9 cellular contexts compared by ENCODE assay signal in the genomic region with DNA sequence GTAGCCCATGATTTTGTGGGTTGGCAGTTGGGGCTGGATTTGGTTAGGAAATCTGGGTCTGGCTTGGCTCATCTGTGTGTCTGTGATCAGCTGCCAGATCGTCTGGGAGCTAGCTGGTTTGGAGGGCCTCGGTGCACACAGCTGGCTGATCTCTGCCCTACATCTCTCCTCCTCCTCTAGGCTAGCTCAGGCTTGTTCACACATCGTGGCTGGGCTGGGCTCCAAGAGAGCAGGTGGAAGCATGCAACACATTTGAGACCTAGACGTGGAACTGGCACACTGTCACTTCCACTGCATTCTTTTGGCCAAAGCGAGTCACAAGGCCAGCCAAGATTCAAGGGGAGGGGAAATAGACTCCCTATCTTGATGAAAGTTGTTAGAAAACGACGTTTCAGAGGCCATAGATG. TPM values are rescaled to one million over a fixed set of nuclear protein-coding genes. Genes with fewer than 3 reads are reported as not detected.
DNase-seq lines count a peak whose midpoint lies in the region; ATAC-seq and TF ChIP-seq lines count a peak whose summit lies in the region.
"Had no signal": no experiment of that assay in that cellular context is flagged by ENCODE, and none has a peak within 500 bp of the region (broad histone marks: within the 10 kb centered on the region; RNA-seq: fewer than 3 reads in every experiment).

No MANE protein-coding gene starts in this region.

- BruUV-seq in OCI-LY7 (replicated peaks; lab: Mats Ljungman, UMichigan) = no TSS peak

- H3K36me3 Mint-ChIP-seq in natural killer cell = peaks cover 6% of the 10 kb centered on the region

- H3K4me2 ChIP-seq in fibroblast of lung (ENCODE audit: extremely low read depth, insufficient read depth, low read length) = no peak overlapping the region
- H3K4me2 ChIP-seq in OCI-LY7 (ENCODE audit: low read length) = no peak overlapping the region
- no peak overlapping the region for H3K4me2 ChIP-seq in Karpas-422 (ENCODE audit: low read depth, low read length, poor library complexity, severe bottlenecking)

- H3K79me2 ChIP-seq in fibroblast of lung (ENCODE audit: control insufficient read depth, insufficient read depth, low read length) (no peaks in the 10 kb centered on the region), OCI-LY7 (ENCODE audit: insufficient read depth, low read depth, low read length) (no peaks in the 10 kb centered on the region), Karpas-422 (ENCODE audit: low read length) (peaks cover 22% of the 10 kb centered on the region)

- intact Hi-C loops in OCI-LY7 (cut with micrococcal nuclease; ENCODE audit: unreplicated experiment) = no loop called here
- intact Hi-C loops in natural killer cell (cut with micrococcal nuclease) = no loop called here

- ATAC-seq in GM18498 (IDR thresholded peaks at IDR 0.05; ENCODE audit: unreplicated experiment) (peak; percentile 59), HG02588 (IDR thresholded peaks at IDR 0.05; ENCODE audit: unreplicated experiment) (no peak), natural killer cell (no peak)

- H3K27me3 ChIP-seq in fibroblast of lung (ENCODE audit: control insufficient read depth, insufficient read depth, low read length) = no peaks in the 10 kb centered on the region
- H3K27me3 ChIP-seq in Karpas-422 (ENCODE audit: low read length) = no peaks in the 10 kb centered on the region

- H4K20me1 ChIP-seq in fibroblast of lung (ENCODE audit: control insufficient read depth, extremely low read depth, insufficient read depth, low read length) (peaks cover 2% of the 10 kb centered on the region), OCI-LY7 (ENCODE audit: insufficient read depth, low read length) (0 out of 2 replicates have a peak, but pooled peaks cover 3% of the 10 kb centered on the region), Karpas-422 (ENCODE audit: insufficient read depth, low read depth, low read length) (no peaks in the 10 kb centered on the region)

- H2AFZ ChIP-seq in fibroblast of lung (ENCODE audit: low read length) (no peak overlapping the region), OCI-LY7 (ENCODE audit: low read length) (no peak overlapping the region), Karpas-422 (ENCODE audit: low read length) (no peak overlapping the region)

- H3K27me3 Mint-ChIP-seq in natural killer cell (ENCODE audit: low read depth in 2 of 2) = no peaks in the 10 kb centered on the region

- H3K9me3 ChIP-seq in fibroblast of lung (ENCODE audit: control insufficient read depth, insufficient read depth, low read depth, low read length) (no peaks in the 10 kb centered on the region), OCI-LY7 (ENCODE audit: low read length) (no peaks in the 10 kb centered on the region), Karpas-422 (ENCODE audit: low read length) (no peaks in the 10 kb centered on the region)

- DNase-seq in NCI-H774 (lab: John Stamatoyannopoulos, UW) = peak; percentile 69
- DNase-seq in fibroblast of lung (ENCODE audit: low read depth in 2 of 2) = peak; percentile 94 to 96
- peak; percentile 61 for DNase-seq in pons (ENCODE audit: low spot score)
- no peak for DNase-seq in OCI-LY7 (ENCODE audit: low spot score)
- no peak for DNase-seq in natural killer cell
- no peak for DNase-seq in Karpas-422

- H3K9ac ChIP-seq in fibroblast of lung (ENCODE audit: insufficient read depth, low read length) (no peak overlapping the region), Karpas-422 (ENCODE audit: low read length) (no peak overlapping the region)

- no peak overlapping the region for H3K27ac ChIP-seq in fibroblast of lung (ENCODE audit: insufficient read depth, low read length)
- H3K27ac ChIP-seq in OCI-LY7 (ENCODE audit: low read depth, low read length, poor library complexity, severe bottlenecking) = no peak overlapping the region
- no peak overlapping the region for H3K27ac ChIP-seq in Karpas-422 (ENCODE audit: low read length)
- H3K27ac ChIP-seq: HL-60 had no signal

- TF ChIP-seq CTCF in fibroblast of lung (conservative IDR thresholded peaks at IDR 0.05 in 1 of 2, IDR thresholded peaks at IDR 0.05 in 1 of 2; ENCODE audit: low read depth in 1 of 2, low read length in 2 of 2) (no peak), OCI-LY7 (conservative IDR thresholded peaks at IDR 0.05; ENCODE audit: low read length) (no peak), natural killer cell (IDR thresholded peaks at IDR 0.05) (no peak)

- H3K9me3 Mint-ChIP-seq in natural killer cell = no peaks in the 10 kb centered on the region

- H3K4me3 Mint-ChIP-seq in natural killer cell = no peak overlapping the region

- H3K4me1 Mint-ChIP-seq in natural killer cell = peaks cover 0 to 6% of the 10 kb centered on the region in 2 donors

- POLR2A ChIA-PET in OCI-LY7 (lab: Charles Lee) = interaction anchor here (2.6 kb wide), 1 partner anchor 15 kb away, joined by 10 read pairs; a partner anchor contains a TSS

- H3K4me1 ChIP-seq in fibroblast of lung (ENCODE audit: control insufficient read depth, extremely low read depth, insufficient read depth, low read length) (peaks cover 7% of the 10 kb centered on the region), OCI-LY7 (ENCODE audit: insufficient read depth, low read length, poor library complexity, severe bottlenecking) (no peaks in the 10 kb centered on the region), Karpas-422 (ENCODE audit: low read length) (no peaks in the 10 kb centered on the region)

- H3K27ac Mint-ChIP-seq in natural killer cell = no peak overlapping the region

- no peaks in the 10 kb centered on the region for H3K9me2 ChIP-seq in OCI-LY7 (ENCODE audit: insufficient read depth, low read length)
- no peaks in the 10 kb centered on the region for H3K9me2 ChIP-seq in Karpas-422 (replicated peaks; ENCODE audit: insufficient read depth, low read length)

- H3K36me3 ChIP-seq in fibroblast of lung (ENCODE audit: control insufficient read depth, insufficient read depth, low read length) = peaks cover 2% of the 10 kb centered on the region
- peaks cover 92% of the 10 kb centered on the region for H3K36me3 ChIP-seq in OCI-LY7 (ENCODE audit: insufficient read depth, low read length)
- peaks cover 61% of the 10 kb centered on the region for H3K36me3 ChIP-seq in Karpas-422 (ENCODE audit: insufficient read depth, low read length)

- CTCF ChIA-PET in OCI-LY7 (lab: Charles Lee; ENCODE audit: unreplicated experiment) = no interaction called here

- H3K4me3 ChIP-seq in fibroblast of lung (replicated peaks in 1 of 4; ENCODE audit: control extremely low read depth in 1 of 4, insufficient read depth in 1 of 4, low read depth in 3 of 4, low read length in 4 of 4) (no peak overlapping the region), OCI-LY7 (ENCODE audit: low read depth, low read length, poor library complexity, severe bottlenecking) (no peak overlapping the region), Karpas-422 (ENCODE audit: low read length) (no peak overlapping the region)

RNA-seq across cellular contexts. Expression of a gene that starts 15.9 kb away (rescaled TPM):
- total RNA-seq in fibroblast of lung (12.1 and 12.7 TPM in 2 replicates), OCI-LY7 (2022) (35.4 and 36.8 TPM in 2 replicates), natural killer cell (10 to 100 TPM; 63.4 to 75.9 (median 63.7) TPM)
- 17.3 and 18.3 TPM in 2 replicates for polyA plus RNA-seq in fibroblast of lung
- polyA plus RNA-seq in fibroblast of lung (2012) = 14.0 and 16.7 TPM in 2 replicates
- 0.26 and 0.51 TPM in 2 replicates for polyA minus RNA-seq in fibroblast of lung (ENCODE audit: low replicate concordance)
- 21.5 and 27.3 TPM in 2 replicates for total RNA-seq in OCI-LY7 (2014; rRNA removed; shearing (Covaris generic))
- total RNA-seq in Karpas-422 (2014; rRNA removed; shearing (Covaris generic); ENCODE audit: low replicate concordance) = 11.6 and 18.9 TPM in 2 replicates

RNA-seq across cellular contexts. Expression of a gene that starts 16.0 kb away (rescaled TPM):
- 13.2 and 15.2 TPM in 2 replicates for total RNA-seq in fibroblast of lung
- polyA plus RNA-seq in fibroblast of lung = 6.8 and 7.3 TPM in 2 replicates
- 14.3 and 18.2 TPM in 2 replicates for polyA plus RNA-seq in fibroblast of lung (2012)
- not detected in 2 replicates for polyA minus RNA-seq in fibroblast of lung (ENCODE audit: low replicate concordance)
- 10.1 and 16.9 TPM in 2 replicates for total RNA-seq in OCI-LY7 (2014; rRNA removed; shearing (Covaris generic))
- 12.6 and 13.5 TPM in 2 replicates for total RNA-seq in OCI-LY7 (2022)
- total RNA-seq in natural killer cell = 10 to 100 TPM in 2 of 3 donors, 1 to 10 TPM in 1; 8.4 to 11.1 (median 10.0) TPM
- total RNA-seq in Karpas-422 (2014; rRNA removed; shearing (Covaris generic); ENCODE audit: low replicate concordance) = 12.2 and 16.9 TPM in 2 replicates

Comparison
In these comparisons a context has a peak if more than half of its experiments do, and no peak if none do; other contexts are left out.
1. DNase-seq: peak in NCI-H774 (single experiment), fibroblast of lung (2 of 2) and pons (single experiment); none in OCI-LY7 (single experiment), natural killer cell (single experiment) and Karpas-422 (single experiment).